12 cellular contexts compared by ENCODE assay signal in genomic region chr3:71045917-71046282, GRCh38.
DNase-seq lines count a peak whose midpoint lies in the region; ATAC-seq and TF ChIP-seq lines count a peak whose summit lies in the region.
"Had no signal": no experiment of that assay in that cellular context is flagged by ENCODE, and none has a peak within 500 bp of the region (broad histone marks: within the 10 kb centered on the region; RNA-seq: fewer than 3 reads in every experiment).

No MANE protein-coding gene starts in this region.

- peak overlapping the region; percentile 5 for H3K27ac ChIP-seq in osteoblast (ENCODE audit: low read depth, low read length)
- peak overlapping the region in 1 of 2 donors; percentile 64 for H3K27ac ChIP-seq in left lung

- H3K4me3 ChIP-seq in osteoblast (ENCODE audit: insufficient read depth, low read length): no peak overlapping the region
- no peak overlapping the region for H3K4me3 ChIP-seq in left lung
- H3K4me3 ChIP-seq: K562, stomach had no signal

- peak; percentile 56 for DNase-seq in activated CD8-positive, alpha-beta T cell treated with anti-CD3 and anti-CD28 coated beads for 36 hours
- DNase-seq in osteoblast (ENCODE audit: insufficient read length, low spot score, missing footprints) (no peak), left lung (no peak), NAMALWA (ENCODE audit: low spot score) (no peak), NCI-H446 (lab: John Stamatoyannopoulos, UW) (no peak)
- DNase-seq: cortex of kidney, NCI-H524, stomach had no signal

- H3K36me3 Mint-ChIP-seq in activated CD8-positive, alpha-beta T cell treated with anti-CD3 and anti-CD28 coated beads for 36 hours (ENCODE audit: low read depth): peaks cover 89% of the 10 kb centered on the region

- ATAC-seq in GM18861 (IDR thresholded peaks at IDR 0.05; ENCODE audit: unreplicated experiment) (peak; percentile 54), HG02642 (IDR thresholded peaks at IDR 0.05; ENCODE audit: poor library complexity, unreplicated experiment) (peak; percentile 59), left lung (no peak)
- ATAC-seq in activated CD8-positive, alpha-beta T cell treated with anti-CD3 and anti-CD28 coated beads for 36 hours: peak; percentile 55
- ATAC-seq: K562 had no signal

- H3K27ac Mint-ChIP-seq in activated CD8-positive, alpha-beta T cell treated with anti-CD3 and anti-CD28 coated beads for 36 hours: peak overlapping the region; percentile 88
- H3K27ac Mint-ChIP-seq: mesothelial cell of epicardium had no signal

- H3K36me3 ChIP-seq in osteoblast (ENCODE audit: insufficient read depth, low read length) (peaks cover 93% of the 10 kb centered on the region), left lung (peaks cover 0 to 62% of the 10 kb centered on the region in 2 donors)

- H3K27me3 Mint-ChIP-seq in activated CD8-positive, alpha-beta T cell treated with anti-CD3 and anti-CD28 coated beads for 36 hours: no peaks in the 10 kb centered on the region

- H3K9me3 Mint-ChIP-seq in activated CD8-positive, alpha-beta T cell treated with anti-CD3 and anti-CD28 coated beads for 36 hours: no peaks in the 10 kb centered on the region
- H3K9me3 Mint-ChIP-seq: mesothelial cell of epicardium had no signal

- intact Hi-C loops in activated CD8-positive, alpha-beta T cell treated with anti-CD3 and anti-CD28 coated beads for 36 hours (cut with micrococcal nuclease): no loop called here
- intact Hi-C loops in left lung (cut with DNase I): no loop called here

- H4K20me1 ChIP-seq in osteoblast (ENCODE audit: insufficient read depth, low read length): peaks cover 3% of the 10 kb centered on the region

- POLR2A ChIA-PET in activated CD8-positive, alpha-beta T cell treated with anti-CD3 and anti-CD28 coated beads for 36 hours (lab: Charles Lee): interaction anchor here (1.0 to 2.5 kb wide), 2 partner anchors 18 to 36 kb away, joined by 3 to 14 read pairs; no protein-coding TSS in a partner anchor

- H3K9me3 ChIP-seq in osteoblast (ENCODE audit: low read depth, low read length) (no peaks in the 10 kb centered on the region), left lung (no peaks in the 10 kb centered on the region)
- H3K9me3 ChIP-seq: stomach had no signal

- H3K27me3 ChIP-seq in osteoblast (ENCODE audit: insufficient read depth, low read length): no peaks in the 10 kb centered on the region
- no peaks in the 10 kb centered on the region for H3K27me3 ChIP-seq in left lung
- H3K27me3 ChIP-seq: stomach had no signal

- no peak overlapping the region for H2AFZ ChIP-seq in osteoblast (ENCODE audit: low read length)

- no peak overlapping the region for H3K4me2 ChIP-seq in osteoblast (ENCODE audit: insufficient read depth, low read length)

- CTCF ChIA-PET in activated CD8-positive, alpha-beta T cell treated with anti-CD3 and anti-CD28 coated beads for 36 hours (lab: Charles Lee): interaction anchor here (0.7 kb wide), 1 partner anchor 23 kb away, joined by 3 read pairs; no protein-coding TSS in a partner anchor

- peaks cover 89% of the 10 kb centered on the region for H3K4me1 Mint-ChIP-seq in activated CD8-positive, alpha-beta T cell treated with anti-CD3 and anti-CD28 coated beads for 36 hours (ENCODE audit: low read depth)

- H3K4me3 Mint-ChIP-seq in activated CD8-positive, alpha-beta T cell treated with anti-CD3 and anti-CD28 coated beads for 36 hours: peak overlapping the region; percentile 7
- H3K4me3 Mint-ChIP-seq: mesothelial cell of epicardium had no signal

- H3K4me1 ChIP-seq in osteoblast (ENCODE audit: insufficient read depth, low read length) (peaks cover 15% of the 10 kb centered on the region), left lung (peaks cover 16 to 46% of the 10 kb centered on the region in 2 donors)

- peaks cover 99% of the 10 kb centered on the region for H3K79me2 ChIP-seq in osteoblast (ENCODE audit: insufficient read depth, low read length)

- no peak for TF ChIP-seq CTCF in activated CD8-positive, alpha-beta T cell treated with anti-CD3 and anti-CD28 coated beads for 36 hours (IDR thresholded peaks at IDR 0.05)
- TF ChIP-seq CTCF in osteoblast (IDR thresholded peaks at IDR 0.05; ENCODE audit: extremely low read depth, low read depth, low read length): no peak
- no peak for TF ChIP-seq CTCF in left lung (IDR thresholded peaks at IDR 0.05)
